1 cellular context compared by ENCODE assay signal in genomic region chr11:89495951-89496350, GRCh38.
TF ChIP-seq lines count a peak whose summit lies in the region.

No MANE protein-coding gene starts in this region.

TF ChIP-seq in GM23338, 12 proteins besides CTCF, POLR2A, EP300 and RAD21 (continued from another document):
- TF ChIP-seq, protein P1, sequence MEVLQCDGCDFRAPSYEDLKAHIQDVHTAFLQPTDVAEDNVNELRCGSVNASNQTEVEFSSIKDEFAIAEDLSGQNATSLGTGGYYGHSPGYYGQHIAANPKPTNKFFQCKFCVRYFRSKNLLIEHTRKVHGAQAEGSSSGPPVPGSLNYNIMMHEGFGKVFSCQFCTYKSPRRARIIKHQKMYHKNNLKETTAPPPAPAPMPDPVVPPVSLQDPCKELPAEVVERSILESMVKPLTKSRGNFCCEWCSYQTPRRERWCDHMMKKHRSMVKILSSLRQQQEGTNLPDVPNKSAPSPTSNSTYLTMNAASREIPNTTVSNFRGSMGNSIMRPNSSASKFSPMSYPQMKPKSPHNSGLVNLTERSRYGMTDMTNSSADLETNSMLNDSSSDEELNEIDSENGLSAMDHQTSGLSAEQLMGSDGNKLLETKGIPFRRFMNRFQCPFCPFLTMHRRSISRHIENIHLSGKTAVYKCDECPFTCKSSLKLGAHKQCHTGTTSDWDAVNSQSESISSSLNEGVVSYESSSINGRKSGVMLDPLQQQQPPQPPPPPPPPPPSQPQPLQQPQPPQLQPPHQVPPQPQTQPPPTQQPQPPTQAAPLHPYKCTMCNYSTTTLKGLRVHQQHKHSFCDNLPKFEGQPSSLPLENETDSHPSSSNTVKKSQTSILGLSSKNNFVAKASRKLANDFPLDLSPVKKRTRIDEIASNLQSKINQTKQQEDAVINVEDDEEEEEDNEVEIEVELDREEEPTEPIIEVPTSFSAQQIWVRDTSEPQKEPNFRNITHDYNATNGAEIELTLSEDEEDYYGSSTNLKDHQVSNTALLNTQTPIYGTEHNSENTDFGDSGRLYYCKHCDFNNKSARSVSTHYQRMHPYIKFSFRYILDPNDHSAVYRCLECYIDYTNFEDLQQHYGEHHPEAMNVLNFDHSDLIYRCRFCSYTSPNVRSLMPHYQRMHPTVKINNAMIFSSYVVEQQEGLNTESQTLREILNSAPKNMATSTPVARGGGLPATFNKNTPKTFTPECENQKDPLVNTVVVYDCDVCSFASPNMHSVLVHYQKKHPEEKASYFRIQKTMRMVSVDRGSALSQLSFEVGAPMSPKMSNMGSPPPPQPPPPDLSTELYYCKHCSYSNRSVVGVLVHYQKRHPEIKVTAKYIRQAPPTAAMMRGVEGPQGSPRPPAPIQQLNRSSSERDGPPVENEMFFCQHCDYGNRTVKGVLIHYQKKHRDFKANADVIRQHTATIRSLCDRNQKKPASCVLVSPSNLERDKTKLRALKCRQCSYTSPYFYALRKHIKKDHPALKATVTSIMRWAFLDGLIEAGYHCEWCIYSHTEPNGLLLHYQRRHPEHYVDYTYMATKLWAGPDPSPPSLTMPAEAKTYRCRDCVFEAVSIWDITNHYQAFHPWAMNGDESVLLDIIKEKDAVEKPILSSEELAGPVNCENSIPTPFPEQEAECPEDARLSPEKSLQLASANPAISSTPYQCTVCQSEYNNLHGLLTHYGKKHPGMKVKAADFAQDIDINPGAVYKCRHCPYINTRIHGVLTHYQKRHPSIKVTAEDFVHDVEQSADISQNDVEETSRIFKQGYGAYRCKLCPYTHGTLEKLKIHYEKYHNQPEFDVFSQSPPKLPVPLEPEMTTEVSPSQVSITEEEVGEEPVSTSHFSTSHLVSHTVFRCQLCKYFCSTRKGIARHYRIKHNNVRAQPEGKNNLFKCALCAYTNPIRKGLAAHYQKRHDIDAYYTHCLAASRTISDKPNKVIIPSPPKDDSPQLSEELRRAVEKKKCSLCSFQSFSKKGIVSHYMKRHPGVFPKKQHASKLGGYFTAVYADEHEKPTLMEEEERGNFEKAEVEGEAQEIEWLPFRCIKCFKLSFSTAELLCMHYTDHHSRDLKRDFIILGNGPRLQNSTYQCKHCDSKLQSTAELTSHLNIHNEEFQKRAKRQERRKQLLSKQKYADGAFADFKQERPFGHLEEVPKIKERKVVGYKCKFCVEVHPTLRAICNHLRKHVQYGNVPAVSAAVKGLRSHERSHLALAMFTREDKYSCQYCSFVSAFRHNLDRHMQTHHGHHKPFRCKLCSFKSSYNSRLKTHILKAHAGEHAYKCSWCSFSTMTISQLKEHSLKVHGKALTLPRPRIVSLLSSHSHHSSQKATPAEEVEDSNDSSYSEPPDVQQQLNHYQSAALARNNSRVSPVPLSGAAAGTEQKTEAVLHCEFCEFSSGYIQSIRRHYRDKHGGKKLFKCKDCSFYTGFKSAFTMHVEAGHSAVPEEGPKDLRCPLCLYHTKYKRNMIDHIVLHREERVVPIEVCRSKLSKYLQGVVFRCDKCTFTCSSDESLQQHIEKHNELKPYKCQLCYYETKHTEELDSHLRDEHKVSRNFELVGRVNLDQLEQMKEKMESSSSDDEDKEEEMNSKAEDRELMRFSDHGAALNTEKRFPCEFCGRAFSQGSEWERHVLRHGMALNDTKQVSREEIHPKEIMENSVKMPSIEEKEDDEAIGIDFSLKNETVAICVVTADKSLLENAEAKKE (CRISPR knock-in tag; IDR thresholded peaks at IDR 0.05): no peak
- no peak for TF ChIP-seq EZH2phosphoT487 (IDR thresholded peaks at IDR 0.05; ENCODE audit: unreplicated experiment)
- no peak for TF ChIP-seq POLR2AphosphoS5 (IDR thresholded peaks at IDR 0.05; ENCODE audit: low read depth)
- TF ChIP-seq JUNB (IDR thresholded peaks at IDR 0.05; ENCODE audit: unreplicated experiment): no peak
- no peak for TF ChIP-seq STAT1 (IDR thresholded peaks at IDR 0.05; ENCODE audit: unreplicated experiment)
- no peak for TF ChIP-seq CREB1 (CRISPR knock-in tag; IDR thresholded peaks at IDR 0.05; ENCODE audit: low read depth)
- no peak for TF ChIP-seq ZNF114 (CRISPR knock-in tag; IDR thresholded peaks at IDR 0.05)
- TF ChIP-seq, protein P2, sequence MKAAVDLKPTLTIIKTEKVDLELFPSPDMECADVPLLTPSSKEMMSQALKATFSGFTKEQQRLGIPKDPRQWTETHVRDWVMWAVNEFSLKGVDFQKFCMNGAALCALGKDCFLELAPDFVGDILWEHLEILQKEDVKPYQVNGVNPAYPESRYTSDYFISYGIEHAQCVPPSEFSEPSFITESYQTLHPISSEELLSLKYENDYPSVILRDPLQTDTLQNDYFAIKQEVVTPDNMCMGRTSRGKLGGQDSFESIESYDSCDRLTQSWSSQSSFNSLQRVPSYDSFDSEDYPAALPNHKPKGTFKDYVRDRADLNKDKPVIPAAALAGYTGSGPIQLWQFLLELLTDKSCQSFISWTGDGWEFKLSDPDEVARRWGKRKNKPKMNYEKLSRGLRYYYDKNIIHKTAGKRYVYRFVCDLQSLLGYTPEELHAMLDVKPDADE (IDR thresholded peaks at IDR 0.05): no peak
